Comparison of ENCODE assay signal across 1 cellular context in the genomic region with DNA sequence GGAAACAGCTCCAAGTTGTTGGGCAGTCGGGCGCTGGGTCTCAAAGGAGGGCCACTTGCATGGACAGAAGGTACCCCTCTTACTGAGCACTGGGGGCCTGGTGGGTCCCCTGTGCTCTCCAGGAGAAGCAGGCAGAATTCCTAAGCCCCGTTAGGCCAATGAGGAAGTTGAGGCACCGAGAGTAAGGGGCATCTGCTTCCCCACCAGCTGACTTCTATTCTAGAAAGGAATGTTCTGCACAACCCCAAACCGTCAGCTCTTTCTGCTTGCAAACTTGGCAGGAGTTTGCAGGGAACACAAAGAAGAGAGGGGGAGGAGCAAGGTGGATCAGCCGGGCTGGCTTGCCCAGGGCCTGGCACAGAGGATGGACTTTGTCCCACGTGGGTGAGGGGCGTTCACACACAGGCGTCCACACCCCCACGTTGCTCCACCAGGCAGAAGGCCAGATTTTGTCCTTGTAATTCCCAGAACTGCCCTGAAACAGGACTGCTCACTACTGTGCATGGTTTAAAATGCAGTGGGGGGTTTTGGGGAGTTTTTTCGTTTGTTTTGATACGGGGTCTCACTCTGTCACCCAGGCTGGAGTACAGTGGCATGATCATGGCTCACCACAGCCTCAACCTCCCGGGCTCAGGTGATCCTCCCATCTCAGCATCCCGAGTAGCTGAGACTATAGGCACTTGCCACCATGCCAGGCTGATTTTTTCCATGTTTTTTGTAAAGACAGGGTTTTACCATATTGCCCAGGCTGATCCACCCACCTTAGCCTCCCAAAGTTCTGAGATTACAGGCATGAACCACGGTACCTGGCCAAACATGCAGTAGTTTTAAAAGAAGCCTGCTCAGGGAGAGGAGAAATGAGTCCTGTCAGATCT.
A peak's percentile ranks its signal among the peaks of the same experiment; 100 is the strongest.
TF ChIP-seq lines count a peak whose summit lies in the region.

No MANE protein-coding gene starts in this region.

TF ChIP-seq in HepG2, 621 proteins besides CTCF, POLR2A, EP300 and RAD21 (continued from another document and continues in another):
- TF ChIP-seq, protein P1, sequence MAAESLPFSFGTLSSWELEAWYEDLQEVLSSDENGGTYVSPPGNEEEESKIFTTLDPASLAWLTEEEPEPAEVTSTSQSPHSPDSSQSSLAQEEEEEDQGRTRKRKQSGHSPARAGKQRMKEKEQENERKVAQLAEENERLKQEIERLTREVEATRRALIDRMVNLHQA (CRISPR knock-in tag; IDR thresholded peaks at IDR 0.05), result 0 out of 2 replicates have a peak, but pooled peaks have one; percentile 53
- TF ChIP-seq KLF15 (CRISPR knock-in tag; IDR thresholded peaks at IDR 0.05; ENCODE audit: borderline replicate concordance) (peak; percentile 90; the same call in 1 of the 2 replicates), CHD2 (IDR thresholded peaks at IDR 0.05; ENCODE audit: low read depth, low read length) (peak; percentile 37; the same call in 1 of the 2 replicates), EED (CRISPR knock-in tag; IDR thresholded peaks at IDR 0.05) (peak; percentile 85), PAX8 (CRISPR knock-in tag; IDR thresholded peaks at IDR 0.05; ENCODE audit: borderline replicate concordance) (0 out of 2 replicates have a peak, but pooled peaks have one; percentile 70), ZNF879 (CRISPR knock-in tag; IDR thresholded peaks at IDR 0.05) (no peak), CREM (IDR thresholded peaks at IDR 0.05) (no peak; the same call in 1 of the 2 replicates), CREM (CRISPR knock-in tag; IDR thresholded peaks at IDR 0.05) (no peak), KLF9 (CRISPR knock-in tag; IDR thresholded peaks at IDR 0.05; ENCODE audit: low read depth) (peak; percentile 78; the same call in 1 of the 2 replicates), RBM39 (IDR thresholded peaks at IDR 0.05; ENCODE audit: low read depth, low read length, poor library complexity, severe bottlenecking) (peak; percentile 44), RFX3 (CRISPR knock-in tag; IDR thresholded peaks at IDR 0.05) (0 out of 2 replicates have a peak, but pooled peaks have one; percentile 39), MAFK (conservative IDR thresholded peaks at IDR 0.05 in 1 of 2, IDR thresholded peaks at IDR 0.05 in 1 of 2; ENCODE audit: low read length in 2 of 2) (no peak), ZNF652 (CRISPR knock-in tag; IDR thresholded peaks at IDR 0.05; ENCODE audit: borderline replicate concordance, low read depth) (peak; percentile 34; the same call in 1 of the 2 replicates), REL (CRISPR knock-in tag; conservative IDR thresholded peaks at IDR 0.05) (no peak), NFKBIZ (CRISPR knock-in tag; IDR thresholded peaks at IDR 0.05) (peak; percentile 92; the same call in 1 of the 2 replicates), PRDM4 (CRISPR knock-in tag; IDR thresholded peaks at IDR 0.05; ENCODE audit: borderline replicate concordance) (no peak), NCOA5 (CRISPR knock-in tag; IDR thresholded peaks at IDR 0.05) (no peak), ZBTB34 (CRISPR knock-in tag; IDR thresholded peaks at IDR 0.05) (peak; percentile 94), MAFF (IDR thresholded peaks at IDR 0.05; ENCODE audit: low read depth, low read length) (no peak), PHF20 (CRISPR knock-in tag; IDR thresholded peaks at IDR 0.05) (no peak), SIX1 (CRISPR knock-in tag; IDR thresholded peaks at IDR 0.05; ENCODE audit: borderline replicate concordance) (0 out of 2 replicates have a peak, but pooled peaks have one; percentile 24), ZNF704 (CRISPR knock-in tag; IDR thresholded peaks at IDR 0.05; ENCODE audit: borderline replicate concordance) (no peak), ZNF713 (CRISPR knock-in tag; IDR thresholded peaks at IDR 0.05) (no peak), REPIN1 (CRISPR knock-in tag; IDR thresholded peaks at IDR 0.05; ENCODE audit: borderline replicate concordance, low read depth) (peak; percentile 80; the same call in 1 of the 2 replicates), ZNF564 (CRISPR knock-in tag; IDR thresholded peaks at IDR 0.05) (peak; percentile 85), ZNF616 (CRISPR knock-in tag; IDR thresholded peaks at IDR 0.05; ENCODE audit: low read depth) (peak; percentile 75; the same call in 1 of the 2 replicates), ZNF33B (CRISPR knock-in tag; IDR thresholded peaks at IDR 0.05) (no peak), NFIC (IDR thresholded peaks at IDR 0.05; ENCODE audit: low read length) (no peak; the same call in 1 of the 2 replicates), POLR2AphosphoS5 (IDR thresholded peaks at IDR 0.05; ENCODE audit: low read depth, low read length) (peak; percentile 48), YEATS2 (CRISPR knock-in tag; IDR thresholded peaks at IDR 0.05; ENCODE audit: borderline replicate concordance) (no peak; the same call in 1 of the 2 replicates), CREB3 (CRISPR knock-in tag; IDR thresholded peaks at IDR 0.05) (0 out of 2 replicates have a peak, but pooled peaks have one; percentile 38), ZNF703 (CRISPR knock-in tag; IDR thresholded peaks at IDR 0.05; ENCODE audit: borderline replicate concordance) (no peak), TEAD3 (CRISPR knock-in tag; optimal IDR thresholded peaks at IDR 0.05; ENCODE audit: borderline replicate concordance) (peak; percentile 78), GTF3A (CRISPR knock-in tag; conservative IDR thresholded peaks at IDR 0.05) (no peak)
- TF ChIP-seq, protein P2, sequence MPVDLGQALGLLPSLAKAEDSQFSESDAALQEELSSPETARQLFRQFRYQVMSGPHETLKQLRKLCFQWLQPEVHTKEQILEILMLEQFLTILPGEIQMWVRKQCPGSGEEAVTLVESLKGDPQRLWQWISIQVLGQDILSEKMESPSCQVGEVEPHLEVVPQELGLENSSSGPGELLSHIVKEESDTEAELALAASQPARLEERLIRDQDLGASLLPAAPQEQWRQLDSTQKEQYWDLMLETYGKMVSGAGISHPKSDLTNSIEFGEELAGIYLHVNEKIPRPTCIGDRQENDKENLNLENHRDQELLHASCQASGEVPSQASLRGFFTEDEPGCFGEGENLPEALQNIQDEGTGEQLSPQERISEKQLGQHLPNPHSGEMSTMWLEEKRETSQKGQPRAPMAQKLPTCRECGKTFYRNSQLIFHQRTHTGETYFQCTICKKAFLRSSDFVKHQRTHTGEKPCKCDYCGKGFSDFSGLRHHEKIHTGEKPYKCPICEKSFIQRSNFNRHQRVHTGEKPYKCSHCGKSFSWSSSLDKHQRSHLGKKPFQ (CRISPR knock-in tag; IDR thresholded peaks at IDR 0.05; ENCODE audit: insufficient replicate concordance), result peak; percentile 69
- TF ChIP-seq, protein P3, sequence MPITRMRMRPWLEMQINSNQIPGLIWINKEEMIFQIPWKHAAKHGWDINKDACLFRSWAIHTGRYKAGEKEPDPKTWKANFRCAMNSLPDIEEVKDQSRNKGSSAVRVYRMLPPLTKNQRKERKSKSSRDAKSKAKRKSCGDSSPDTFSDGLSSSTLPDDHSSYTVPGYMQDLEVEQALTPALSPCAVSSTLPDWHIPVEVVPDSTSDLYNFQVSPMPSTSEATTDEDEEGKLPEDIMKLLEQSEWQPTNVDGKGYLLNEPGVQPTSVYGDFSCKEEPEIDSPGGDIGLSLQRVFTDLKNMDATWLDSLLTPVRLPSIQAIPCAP (CRISPR knock-in tag; IDR thresholded peaks at IDR 0.05; ENCODE audit: low read depth), result no peak
- TF ChIP-seq, protein P4, sequence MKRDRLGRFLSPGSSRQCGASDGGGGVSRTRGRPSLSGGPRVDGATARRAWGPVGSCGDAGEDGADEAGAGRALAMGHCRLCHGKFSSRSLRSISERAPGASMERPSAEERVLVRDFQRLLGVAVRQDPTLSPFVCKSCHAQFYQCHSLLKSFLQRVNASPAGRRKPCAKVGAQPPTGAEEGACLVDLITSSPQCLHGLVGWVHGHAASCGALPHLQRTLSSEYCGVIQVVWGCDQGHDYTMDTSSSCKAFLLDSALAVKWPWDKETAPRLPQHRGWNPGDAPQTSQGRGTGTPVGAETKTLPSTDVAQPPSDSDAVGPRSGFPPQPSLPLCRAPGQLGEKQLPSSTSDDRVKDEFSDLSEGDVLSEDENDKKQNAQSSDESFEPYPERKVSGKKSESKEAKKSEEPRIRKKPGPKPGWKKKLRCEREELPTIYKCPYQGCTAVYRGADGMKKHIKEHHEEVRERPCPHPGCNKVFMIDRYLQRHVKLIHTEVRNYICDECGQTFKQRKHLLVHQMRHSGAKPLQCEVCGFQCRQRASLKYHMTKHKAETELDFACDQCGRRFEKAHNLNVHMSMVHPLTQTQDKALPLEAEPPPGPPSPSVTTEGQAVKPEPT (CRISPR knock-in tag; IDR thresholded peaks at IDR 0.05; ENCODE audit: low read depth), result 0 out of 2 replicates have a peak, but pooled peaks have one; percentile 38
- TF ChIP-seq, protein P5, sequence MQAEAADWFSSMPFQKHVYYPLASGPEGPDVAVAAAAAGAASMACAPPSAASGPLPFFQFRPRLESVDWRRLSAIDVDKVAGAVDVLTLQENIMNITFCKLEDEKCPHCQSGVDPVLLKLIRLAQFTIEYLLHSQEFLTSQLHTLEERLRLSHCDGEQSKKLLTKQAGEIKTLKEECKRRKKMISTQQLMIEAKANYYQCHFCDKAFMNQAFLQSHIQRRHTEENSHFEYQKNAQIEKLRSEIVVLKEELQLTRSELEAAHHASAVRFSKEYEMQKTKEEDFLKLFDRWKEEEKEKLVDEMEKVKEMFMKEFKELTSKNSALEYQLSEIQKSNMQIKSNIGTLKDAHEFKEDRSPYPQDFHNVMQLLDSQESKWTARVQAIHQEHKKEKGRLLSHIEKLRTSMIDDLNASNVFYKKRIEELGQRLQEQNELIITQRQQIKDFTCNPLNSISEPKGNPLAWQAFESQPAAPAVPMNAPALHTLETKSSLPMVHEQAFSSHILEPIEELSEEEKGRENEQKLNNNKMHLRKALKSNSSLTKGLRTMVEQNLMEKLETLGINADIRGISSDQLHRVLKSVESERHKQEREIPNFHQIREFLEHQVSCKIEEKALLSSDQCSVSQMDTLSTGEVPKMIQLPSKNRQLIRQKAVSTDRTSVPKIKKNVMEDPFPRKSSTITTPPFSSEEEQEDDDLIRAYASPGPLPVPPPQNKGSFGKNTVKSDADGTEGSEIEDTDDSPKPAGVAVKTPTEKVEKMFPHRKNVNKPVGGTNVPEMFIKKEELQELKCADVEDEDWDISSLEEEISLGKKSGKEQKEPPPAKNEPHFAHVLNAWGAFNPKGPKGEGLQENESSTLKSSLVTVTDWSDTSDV (CRISPR knock-in tag; IDR thresholded peaks at IDR 0.05), result no peak
- TF ChIP-seq, protein P6, sequence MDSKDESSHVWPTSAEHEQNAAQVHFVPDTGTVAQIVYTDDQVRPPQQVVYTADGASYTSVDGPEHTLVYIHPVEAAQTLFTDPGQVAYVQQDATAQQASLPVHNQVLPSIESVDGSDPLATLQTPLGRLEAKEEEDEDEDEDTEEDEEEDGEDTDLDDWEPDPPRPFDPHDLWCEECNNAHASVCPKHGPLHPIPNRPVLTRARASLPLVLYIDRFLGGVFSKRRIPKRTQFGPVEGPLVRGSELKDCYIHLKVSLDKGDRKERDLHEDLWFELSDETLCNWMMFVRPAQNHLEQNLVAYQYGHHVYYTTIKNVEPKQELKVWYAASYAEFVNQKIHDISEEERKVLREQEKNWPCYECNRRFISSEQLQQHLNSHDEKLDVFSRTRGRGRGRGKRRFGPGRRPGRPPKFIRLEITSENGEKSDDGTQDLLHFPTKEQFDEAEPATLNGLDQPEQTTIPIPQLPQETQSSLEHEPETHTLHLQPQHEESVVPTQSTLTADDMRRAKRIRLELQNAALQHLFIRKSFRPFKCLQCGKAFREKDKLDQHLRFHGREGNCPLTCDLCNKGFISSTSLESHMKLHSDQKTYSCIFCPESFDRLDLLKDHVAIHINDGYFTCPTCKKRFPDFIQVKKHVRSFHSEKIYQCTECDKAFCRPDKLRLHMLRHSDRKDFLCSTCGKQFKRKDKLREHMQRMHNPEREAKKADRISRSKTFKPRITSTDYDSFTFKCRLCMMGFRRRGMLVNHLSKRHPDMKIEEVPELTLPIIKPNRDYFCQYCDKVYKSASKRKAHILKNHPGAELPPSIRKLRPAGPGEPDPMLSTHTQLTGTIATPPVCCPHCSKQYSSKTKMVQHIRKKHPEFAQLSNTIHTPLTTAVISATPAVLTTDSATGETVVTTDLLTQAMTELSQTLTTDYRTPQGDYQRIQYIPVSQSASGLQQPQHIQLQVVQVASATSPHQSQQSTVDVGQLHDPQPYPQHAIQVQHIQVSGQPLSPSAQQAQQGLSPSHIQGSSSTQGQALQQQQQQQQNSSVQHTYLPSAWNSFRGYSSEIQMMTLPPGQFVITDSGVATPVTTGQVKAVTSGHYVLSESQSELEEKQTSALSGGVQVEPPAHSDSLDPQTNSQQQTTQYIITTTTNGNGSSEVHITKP (CRISPR knock-in tag; IDR thresholded peaks at IDR 0.05; ENCODE audit: low read depth), result peak; percentile 87
